ENCODE assay signal across 24 cellular contexts in genomic region chr2:229947544-229947943, GRCh38. TPM values are rescaled to one million over a fixed set of nuclear protein-coding genes. Genes with fewer than 3 reads are reported as not detected.
A peak's percentile ranks its signal among the peaks of the same experiment; 100 is the strongest.
DNase-seq lines count a peak whose midpoint lies in the region; ATAC-seq and TF ChIP-seq lines count a peak whose summit lies in the region.
"Had no signal": no experiment of that assay in that cellular context is flagged by ENCODE, and none has a peak within 500 bp of the region (broad histone marks: within the 10 kb centered on the region; RNA-seq: fewer than 3 reads in every experiment).

No MANE protein-coding gene starts in this region.

- H3K4me3 ChIP-seq in HCT116 (replicated peaks in 1 of 2; ENCODE audit: low read depth in 1 of 2, low read length in 2 of 2), result no peak overlapping the region
- H3K4me3 ChIP-seq: upper lobe of left lung had no signal

- H3K27me3 ChIP-seq in HCT116 (ENCODE audit: insufficient read depth, low read length), result no peaks in the 10 kb centered on the region
- H3K27me3 ChIP-seq: upper lobe of left lung had no signal

- H3K9me3 ChIP-seq in HCT116 (ENCODE audit: control insufficient read depth in 1 of 2, insufficient read depth in 1 of 2, low read depth in 1 of 2, low read length in 2 of 2), result no peaks in the 10 kb centered on the region
- H3K9me3 ChIP-seq: upper lobe of left lung had no signal

- no peak for TF ChIP-seq POLR2A in HCT116 (IDR thresholded peaks at IDR 0.05; ENCODE audit: borderline replicate concordance, extremely low read depth, insufficient read depth, insufficient read length)

- no TSS peak for BruUV-seq in HCT116 (replicated peaks; lab: Mats Ljungman, UMichigan)

- H3K9ac ChIP-seq in HCT116 (ENCODE audit: low read length), result no peak overlapping the region

- no peaks in the 10 kb centered on the region for H3K27me3 Mint-ChIP-seq in naive thymus-derived CD8-positive, alpha-beta T cell
- H3K27me3 Mint-ChIP-seq: effector memory CD8-positive, alpha-beta T cell; stimulated activated naive CD8-positive, alpha-beta T cell treated with anti-CD3 and anti-CD28 coated beads, Interleukin-15, Interleukin-2, amounts not matched to agents 100 ng/mL and 50 ng/mL, for 24 hours had no signal

- no peak for TF ChIP-seq CTCF in HCT116 (IDR thresholded peaks at IDR 0.05 in 2 of 3, conservative IDR thresholded peaks at IDR 0.05 in 1 of 3; ENCODE audit: borderline replicate concordance in 1 of 3, insufficient read depth in 1 of 3, low read depth in 2 of 3, low read length in 2 of 3)

- ATAC-seq in GM18511 (IDR thresholded peaks at IDR 0.05; ENCODE audit: unreplicated experiment) (peak; percentile 78), HCT116 (no peak), HG03558 (IDR thresholded peaks at IDR 0.05; ENCODE audit: extremely low read depth, unreplicated experiment) (peak; percentile 62), sciatic nerve (no peak)
- ATAC-seq in stimulated activated effector memory CD8-positive, alpha-beta T cell treated with anti-CD3 and anti-CD28 coated beads, Interleukin-12 subunit alpha, Interleukin-12 subunit beta, amount 100 ng/mL, for 72 hours, result no peak
- no peak for ATAC-seq in naive thymus-derived CD8-positive, alpha-beta T cell
- ATAC-seq: effector memory CD8-positive, alpha-beta T cell; SK-N-SH treated with all-trans-retinoic acid at 6 μM for 48 hours had no signal

- H3K4me2 ChIP-seq in HCT116 (ENCODE audit: low read length), result 0 out of 2 replicates have a peak overlapping the region, but pooled peaks have one; percentile 2

- no peaks in the 10 kb centered on the region for H3K36me3 Mint-ChIP-seq in stimulated activated effector memory CD8-positive, alpha-beta T cell treated with anti-CD3 and anti-CD28 coated beads, Interleukin-12 subunit alpha, Interleukin-12 subunit beta, amount 100 ng/mL, for 72 hours
- H3K36me3 Mint-ChIP-seq in naive thymus-derived CD8-positive, alpha-beta T cell, result peaks cover 0 to 2% (median 0%) of the 10 kb centered on the region in 3 donors

- no peaks in the 10 kb centered on the region for H3K36me3 ChIP-seq in HCT116 (ENCODE audit: control insufficient read depth in 1 of 2, insufficient read depth in 2 of 2, low read length in 2 of 2)
- H3K36me3 ChIP-seq: upper lobe of left lung had no signal

- TF ChIP-seq RAD21 in HCT116 (IDR thresholded peaks at IDR 0.05; ENCODE audit: low read depth), result no peak

- H3K9me2 ChIP-seq in HCT116 (ENCODE audit: insufficient read depth), result no peaks in the 10 kb centered on the region

- H3K4me3 Mint-ChIP-seq in stimulated activated effector memory CD8-positive, alpha-beta T cell treated with anti-CD3 and anti-CD28 coated beads, Interleukin-12 subunit alpha, Interleukin-12 subunit beta, amount 100 ng/mL, for 72 hours, result no peak overlapping the region
- H3K4me3 Mint-ChIP-seq in naive thymus-derived CD8-positive, alpha-beta T cell, result no peak overlapping the region
- H3K4me3 Mint-ChIP-seq: effector memory CD8-positive, alpha-beta T cell; stimulated activated naive CD8-positive, alpha-beta T cell treated with anti-CD3 and anti-CD28 coated beads, Interleukin-15, Interleukin-2, amounts not matched to agents 100 ng/mL and 50 ng/mL, for 24 hours had no signal

- no peaks in the 10 kb centered on the region for H3K79me2 ChIP-seq in HCT116 (ENCODE audit: insufficient read depth, low read length)

- RAD21 ChIA-PET in HCT116 (lab: Charles Lee; ENCODE audit: low non-redundant PET in 1 of 2, low total read pairs in 2 of 2, uncharacterized antibody in 2 of 2, unreplicated experiment in 2 of 2), result no interaction called here

- DNase-seq in CD1c-positive myeloid dendritic cell (ENCODE audit: extremely low spot score) (peak; percentile 58), HCT116 (ENCODE audit: low read depth, low spot score) (no peak), sciatic nerve (ENCODE audit: low spot score) (no peak), NCI-H146 (lab: John Stamatoyannopoulos, UW) (no peak)
- no peak for DNase-seq in stimulated activated effector memory CD8-positive, alpha-beta T cell treated with anti-CD3 and anti-CD28 coated beads, Interleukin-12 subunit alpha, Interleukin-12 subunit beta, amount 100 ng/mL, for 72 hours (ENCODE audit: low spot score in 2 of 2)
- no peak for DNase-seq in naive thymus-derived CD8-positive, alpha-beta T cell
- DNase-seq: activated CD4-positive, alpha-beta T cell treated with anti-CD3 and anti-CD28 coated beads for 4 hours; amygdala; C1 segment of cervical spinal cord; caudate nucleus; DMS153; effector memory CD8-positive, alpha-beta T cell; GOT3; head of caudate nucleus; Kasumi-1; NCI-H1417 treated with DMSO at 0.1 percent for 48 hours; NCI-H2171; NCI-H82; nucleus accumbens; upper lobe of left lung had no signal

- no peaks in the 10 kb centered on the region for H4K20me1 ChIP-seq in HCT116 (ENCODE audit: insufficient read depth)

- POLR2A ChIA-PET in HCT116 (lab: Charles Lee), result no interaction called here
- POLR2A ChIA-PET in naive thymus-derived CD8-positive, alpha-beta T cell (lab: Charles Lee), result no interaction called here

- intact Hi-C loops in HCT116 (cut with micrococcal nuclease), result no loop called here
- intact Hi-C loops in sciatic nerve (cut with DNase I), result no loop called here

- CTCF ChIA-PET in HCT116 (lab: Charles Lee), result no interaction called here

- peaks cover 6% of the 10 kb centered on the region for H3K4me1 Mint-ChIP-seq in stimulated activated effector memory CD8-positive, alpha-beta T cell treated with anti-CD3 and anti-CD28 coated beads, Interleukin-12 subunit alpha, Interleukin-12 subunit beta, amount 100 ng/mL, for 72 hours
- H3K4me1 Mint-ChIP-seq in naive thymus-derived CD8-positive, alpha-beta T cell, result peaks cover 0 to 7% (median 4%) of the 10 kb centered on the region in 4 donors

- H2AFZ ChIP-seq in HCT116 (ENCODE audit: low read depth, low read length, poor library complexity, severe bottlenecking), result no peak overlapping the region

- H3K27ac Mint-ChIP-seq in stimulated activated effector memory CD8-positive, alpha-beta T cell treated with anti-CD3 and anti-CD28 coated beads, Interleukin-12 subunit alpha, Interleukin-12 subunit beta, amount 100 ng/mL, for 72 hours, result no peak overlapping the region
- H3K27ac Mint-ChIP-seq in naive thymus-derived CD8-positive, alpha-beta T cell, result peak overlapping the region in 1 of 10 donors; percentile 41
- H3K27ac Mint-ChIP-seq: effector memory CD8-positive, alpha-beta T cell; stimulated activated naive CD8-positive, alpha-beta T cell treated with anti-CD3 and anti-CD28 coated beads, Interleukin-15, Interleukin-2, amounts not matched to agents 100 ng/mL and 50 ng/mL, for 24 hours had no signal

- no peaks in the 10 kb centered on the region for H3K9me3 Mint-ChIP-seq in stimulated activated effector memory CD8-positive, alpha-beta T cell treated with anti-CD3 and anti-CD28 coated beads, Interleukin-12 subunit alpha, Interleukin-12 subunit beta, amount 100 ng/mL, for 72 hours
- H3K9me3 Mint-ChIP-seq in naive thymus-derived CD8-positive, alpha-beta T cell, result no peaks in the 10 kb centered on the region
- H3K9me3 Mint-ChIP-seq: effector memory CD8-positive, alpha-beta T cell; stimulated activated naive CD8-positive, alpha-beta T cell treated with anti-CD3 and anti-CD28 coated beads, Interleukin-15, Interleukin-2, amounts not matched to agents 100 ng/mL and 50 ng/mL, for 24 hours had no signal

- peaks cover 0 to 7% of the 10 kb centered on the region in 2 experiments; a peak in 1 of 4 replicates for H3K4me1 ChIP-seq in HCT116 (ENCODE audit: control insufficient read depth in 1 of 2, insufficient read depth in 2 of 2, low read length in 2 of 2)
- H3K4me1 ChIP-seq: upper lobe of left lung had no signal

- H3K27ac ChIP-seq in HCT116 (ENCODE audit: low read depth, low read length), result no peak overlapping the region
- H3K27ac ChIP-seq: upper lobe of left lung had no signal

TF ChIP-seq in HCT116, 20 proteins besides CTCF, POLR2A, EP300 and RAD21 (continues in another document):
- TF ChIP-seq REST (IDR thresholded peaks at IDR 0.05; ENCODE audit: low read depth) (no peak), SRF (IDR thresholded peaks at IDR 0.05; ENCODE audit: low read depth) (no peak), SP1 (IDR thresholded peaks at IDR 0.05; ENCODE audit: low read depth) (no peak), EGR1 (IDR thresholded peaks at IDR 0.05; ENCODE audit: low read depth) (no peak), YY1 (IDR thresholded peaks at IDR 0.05; ENCODE audit: extremely low read depth, insufficient replicate concordance, low read depth, low read length) (no peak)

RNA-seq across cellular contexts. Expression of gene FBXO36, which starts 25.2 kb away (rescaled TPM):
- total RNA-seq in HCT116 (2021; ENCODE audit: unreplicated experiment), result 3.8 TPM
- polyA plus RNA-seq in HCT116 (2012), result 1.8 and 2.1 TPM in 2 replicates
- 3.2 TPM for total RNA-seq in sciatic nerve
- 1 to 10 TPM; 1.2 to 1.5 TPM for total RNA-seq in naive thymus-derived CD8-positive, alpha-beta T cell
- 1 to 10 TPM in 2 of 3 donors, under 1 TPM in 1; 0.32 to 1.5 (median 1.4) TPM for polyA plus RNA-seq in naive thymus-derived CD8-positive, alpha-beta T cell

RNA-seq across cellular contexts. Expression of gene TRIP12, which starts 25.7 kb away (rescaled TPM):
- total RNA-seq in HCT116 (2021; ENCODE audit: unreplicated experiment), result 175 TPM
- polyA plus RNA-seq in HCT116 (2012), result 69.1 and 77.1 TPM in 2 replicates
- total RNA-seq in sciatic nerve, result 235 TPM
- total RNA-seq in naive thymus-derived CD8-positive, alpha-beta T cell, result 100 to 1,000 TPM; 215 to 221 TPM
- 10 to 100 TPM; 32.2 to 45.2 (median 41.2) TPM for polyA plus RNA-seq in naive thymus-derived CD8-positive, alpha-beta T cell

Comparison
In these comparisons a context has a peak if more than half of its experiments do, and no peak if none do; other contexts are left out.
1. ATAC-seq: peak in GM18511 (single experiment) and HG03558 (single experiment); none in HCT116 (single experiment), sciatic nerve (single experiment), stimulated activated effector memory CD8-positive, alpha-beta T cell treated with anti-CD3 and anti-CD28 coated beads, Interleukin-12 subunit alpha, Interleukin-12 subunit beta, amount 100 ng/mL, for 72 hours (single experiment) and naive thymus-derived CD8-positive, alpha-beta T cell (0 of 2).